14 cellular contexts compared by ENCODE assay signal in the genomic region with DNA sequence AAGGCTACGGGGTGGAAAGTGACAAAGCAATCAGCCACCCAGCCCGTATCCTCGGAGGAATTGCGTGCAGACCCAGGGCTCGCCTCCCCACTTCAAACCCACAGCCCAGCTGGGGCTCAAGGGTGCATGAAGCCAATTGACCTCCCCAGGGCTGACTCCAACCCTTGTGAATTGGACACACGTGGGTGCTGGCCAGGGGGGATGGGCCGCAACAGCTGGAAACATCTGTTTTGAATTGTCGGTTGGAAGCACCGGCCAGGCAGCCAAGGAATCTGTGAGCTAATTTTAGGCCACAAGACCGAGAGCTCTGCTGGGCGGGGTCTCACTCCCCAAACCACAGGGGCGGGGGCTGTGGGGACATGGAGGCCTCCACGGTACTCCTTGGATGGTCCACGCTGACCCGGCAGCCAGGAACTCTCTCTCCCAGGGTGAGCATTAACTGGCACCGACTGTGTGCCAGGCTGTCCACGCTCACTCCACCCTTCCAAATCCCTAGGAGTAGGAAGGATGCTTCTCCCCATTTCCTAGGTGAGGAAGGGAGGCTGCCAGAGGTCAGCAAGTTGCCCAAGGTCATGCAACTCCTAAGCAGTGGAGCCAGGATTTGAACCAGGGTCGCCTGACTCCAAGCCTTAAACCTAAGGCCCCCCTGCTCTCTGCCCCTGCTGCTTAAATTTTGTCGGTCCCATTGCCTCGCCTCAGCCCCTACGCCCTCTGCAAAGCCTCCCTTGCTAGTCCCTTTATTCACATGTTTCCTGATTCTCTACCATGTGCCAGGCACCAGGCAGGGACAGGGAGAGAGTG. TPM values are rescaled to one million over a fixed set of nuclear protein-coding genes. Genes with fewer than 3 reads are reported as not detected.
DNase-seq lines count a peak whose midpoint lies in the region; ATAC-seq and TF ChIP-seq lines count a peak whose summit lies in the region.
"Had no signal": no experiment of that assay in that cellular context is flagged by ENCODE, and none has a peak within 500 bp of the region (broad histone marks: within the 10 kb centered on the region; RNA-seq: fewer than 3 reads in every experiment).

No MANE protein-coding gene starts in this region.

- H3K4me1 Mint-ChIP-seq in osteocyte (ENCODE audit: unreplicated experiment), result peaks cover 61% of the 10 kb centered on the region
- H3K4me1 Mint-ChIP-seq: CD14-positive monocyte had no signal

- H3K9me3 Mint-ChIP-seq in osteocyte (ENCODE audit: unreplicated experiment), result no peaks in the 10 kb centered on the region
- H3K9me3 Mint-ChIP-seq: IgD-negative memory B cell had no signal

- H3K27ac Mint-ChIP-seq in osteocyte (ENCODE audit: unreplicated experiment), result no peak overlapping the region
- H3K27ac Mint-ChIP-seq: activated naive CD8-positive, alpha-beta T cell; CD14-positive monocyte; IgD-negative memory B cell had no signal

- peak; percentile 91 for DNase-seq in AG20443 (ENCODE audit: low spot score)
- DNase-seq in OCI-M1 (lab: John Stamatoyannopoulos, UW), result peak; percentile 5
- DNase-seq in fibroblast of mammary gland (ENCODE audit: low read depth), result peak; percentile 94
- DNase-seq in osteocyte (ENCODE audit: extremely low spot score, unreplicated experiment), result peak; percentile 90
- DNase-seq in NCI-H1436 treated with DMSO at 0.1 percent for 48 hours (lab: John Stamatoyannopoulos, UW), result no peak
- no peak for DNase-seq in stimulated activated naive CD8-positive, alpha-beta T cell treated with anti-CD3 and anti-CD28 coated beads, Interleukin-15, Interleukin-2, amounts not matched to agents 100 U/mL and 50 U/mL, for 24 hours
- no peak for DNase-seq in NCI-H146 (lab: John Stamatoyannopoulos, UW)
- DNase-seq in activated CD4-positive, alpha-beta T cell treated with anti-CD3 and anti-CD28 coated beads for 48 hours, result no peak
- DNase-seq: foreskin melanocyte; stimulated activated CD4-positive, alpha-beta T cell treated with anti-CD3 and anti-CD28 coated beads, Interleukin-4, amount 100 ng/mL, for 4 hours had no signal

- TF ChIP-seq CTCF in fibroblast of mammary gland (conservative IDR thresholded peaks at IDR 0.05; ENCODE audit: control insufficient read depth, insufficient read depth, low read depth, low read length) (no peak), osteocyte (IDR thresholded peaks at IDR 0.05) (no peak)

- H3K27me3 Mint-ChIP-seq in osteocyte (ENCODE audit: unreplicated experiment), result no peaks in the 10 kb centered on the region
- H3K27me3 Mint-ChIP-seq: activated naive CD8-positive, alpha-beta T cell had no signal

- H3K4me3 Mint-ChIP-seq in osteocyte (ENCODE audit: unreplicated experiment), result no peak overlapping the region
- H3K4me3 Mint-ChIP-seq: activated naive CD8-positive, alpha-beta T cell; IgD-negative memory B cell had no signal

- no peaks in the 10 kb centered on the region for H3K36me3 Mint-ChIP-seq in osteocyte (ENCODE audit: unreplicated experiment)
- H3K36me3 Mint-ChIP-seq: activated naive CD8-positive, alpha-beta T cell; IgD-negative memory B cell had no signal

- ATAC-seq in stimulated activated naive CD8-positive, alpha-beta T cell treated with anti-CD3 and anti-CD28 coated beads, Interleukin-15, Interleukin-2, amounts not matched to agents 100 U/mL and 50 U/mL, for 24 hours, result no peak

- no peak overlapping the region for H3K4me3 ChIP-seq in fibroblast of mammary gland (ENCODE audit: control insufficient read depth, low read depth, low read length)
- H3K4me3 ChIP-seq: HAP-1 had no signal

RNA-seq across cellular contexts. Expression of gene TMEM119, which starts 11.9 kb away (rescaled TPM):
- total RNA-seq in osteocyte, result 54.0 and 58.8 TPM in 2 replicates

RNA-seq across cellular contexts. Expression of gene SELPLG, which starts 24.0 kb away (rescaled TPM):
- total RNA-seq in osteocyte, result 0.59 and 0.78 TPM in 2 replicates

RNA-seq across cellular contexts. Expression of gene ISCU, which starts 47.3 kb away (rescaled TPM):
- 93.9 and 103 TPM in 2 replicates for total RNA-seq in osteocyte

RNA-seq across cellular contexts. Expression of gene SART3, which starts 48.8 kb away (rescaled TPM):
- total RNA-seq in osteocyte, result 47.2 and 47.5 TPM in 2 replicates

Comparison
In these comparisons a context has a peak if more than half of its experiments do, and no peak if none do; other contexts are left out.
1. DNase-seq: peak in AG20443 (single experiment), OCI-M1 (single experiment), fibroblast of mammary gland (single experiment) and osteocyte (single experiment); none in NCI-H1436 treated with DMSO at 0.1 percent for 48 hours (single experiment), stimulated activated naive CD8-positive, alpha-beta T cell treated with anti-CD3 and anti-CD28 coated beads, Interleukin-15, Interleukin-2, amounts not matched to agents 100 U/mL and 50 U/mL, for 24 hours (single experiment), NCI-H146 (single experiment) and activated CD4-positive, alpha-beta T cell treated with anti-CD3 and anti-CD28 coated beads for 48 hours (single experiment).